20 cellular contexts compared by ENCODE assay signal in the genomic region with DNA sequence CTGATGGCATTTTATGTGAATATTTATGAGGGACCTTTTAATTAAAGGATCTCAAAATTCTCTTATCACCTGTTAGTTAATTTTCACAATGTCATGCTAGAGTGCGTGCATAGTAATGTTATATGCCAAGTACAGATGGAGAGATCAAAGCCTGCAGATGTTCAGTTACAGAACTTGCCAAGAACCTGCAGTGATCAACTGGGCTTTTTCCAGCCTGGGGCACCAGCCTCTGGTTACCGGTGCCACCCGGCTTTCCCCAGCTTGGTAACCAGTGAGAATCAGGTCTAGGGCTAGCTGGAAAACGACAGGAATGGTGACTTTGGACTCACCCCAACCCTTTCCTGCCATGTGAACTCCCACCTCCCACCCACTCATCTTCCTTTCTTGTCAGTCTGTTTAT.
"Had no signal": no experiment of that assay in that cellular context is flagged by ENCODE, and none has a peak within 500 bp of the region (broad histone marks: within the 10 kb centered on the region; RNA-seq: fewer than 3 reads in every experiment).

No MANE protein-coding gene starts in this region.

- DNase-seq: activated CD4-positive, alpha-beta memory T cell treated with anti-CD3 and anti-CD28 coated beads for 36 hours; activated CD4-positive, alpha-beta T cell treated with anti-CD3 and anti-CD28 coated beads for 36 hours; activated CD8-positive, alpha-beta memory T cell treated with anti-CD3 and anti-CD28 coated beads, Interleukin-2, amount 10 ng/mL, durations not matched to agents 7 days and 5 days; activated naive CD4-positive, alpha-beta T cell treated with anti-CD3 and anti-CD28 coated beads, Interleukin-2, amount 10 ng/mL, durations not matched to agents 7 days and 5 days; activated T-cell treated with anti-CD3 and anti-CD28 coated beads, Interleukin-2, amount 50 U/mL, for 1 hour; colonic mucosa; immature natural killer cell; midbrain; retina; stimulated activated CD4-positive, alpha-beta T cell treated with anti-CD3 and anti-CD28 coated beads, Interleukin-15, amount 100 ng/mL, for 24 hours; stimulated activated CD4-positive, alpha-beta T cell treated with anti-CD3 and anti-CD28 coated beads, Interleukin-4, amount 100 ng/mL, for 1 hour; stimulated activated naive CD4-positive, alpha-beta T cell; T-helper 2 cell; uterus had no signal

- H3K27me3 ChIP-seq: ascending aorta, colonic mucosa, neural progenitor cell, tibial nerve, uterus had no signal

- H3K4me1 ChIP-seq: ascending aorta, colonic mucosa, neural progenitor cell, tibial nerve, uterus had no signal

- H3K4me3 ChIP-seq: ascending aorta, colonic mucosa, lung, neural progenitor cell, skin epidermis, tibial nerve, uterus had no signal

- H3K27ac ChIP-seq: ascending aorta, colonic mucosa, neural progenitor cell, skin epidermis, tibial nerve, uterus had no signal

- ATAC-seq: activated CD4-positive, alpha-beta T cell treated with anti-CD3 and anti-CD28 coated beads for 36 hours; activated CD8-positive, alpha-beta memory T cell treated with anti-CD3 and anti-CD28 coated beads, Interleukin-2, amount 10 ng/mL, durations not matched to agents 7 days and 5 days; esophagus mucosa had no signal

- H3K36me3 ChIP-seq: ascending aorta, colonic mucosa, neural progenitor cell, tibial nerve, uterus had no signal

- H3K9me3 ChIP-seq: ascending aorta, colonic mucosa, tibial nerve, uterus had no signal
